ENCODE assay signal across 9 cellular contexts in genomic region chr20:50464026-50464724, GRCh38. TPM values are rescaled to one million over a fixed set of nuclear protein-coding genes. Genes with fewer than 3 reads are reported as not detected.
DNase-seq lines count a peak whose midpoint lies in the region; ATAC-seq and TF ChIP-seq lines count a peak whose summit lies in the region.
"Had no signal": no experiment of that assay in that cellular context is flagged by ENCODE, and none has a peak within 500 bp of the region (broad histone marks: within the 10 kb centered on the region; RNA-seq: fewer than 3 reads in every experiment).

No MANE protein-coding gene starts in this region.

- BruUV-seq in Caco-2 (replicated peaks; lab: Mats Ljungman, UMichigan), result no TSS peak

- H3K27me3 ChIP-seq in Caco-2 (replicated peaks; ENCODE audit: control insufficient read depth, insufficient read depth, low read length) (no peaks in the 10 kb centered on the region), stomach smooth muscle (ENCODE audit: control insufficient read depth in 1 of 2, insufficient read depth in 2 of 2, low read length in 2 of 2) (no peaks in the 10 kb centered on the region)

- intact Hi-C loops in Caco-2 (cut with micrococcal nuclease; ENCODE audit: unreplicated experiment), result loop anchor here (1.0 to 10.0 kb wide), 6 partner anchors 187 to 487 kb away; partner anchors contain the start of gene CEBPB

- H3K4me1 Mint-ChIP-seq in Caco-2 (ENCODE audit: low read depth, unreplicated experiment) (peaks cover 18% of the 10 kb centered on the region), endothelial cell (ENCODE audit: unreplicated experiment) (no peaks in the 10 kb centered on the region), naive B cell (peaks cover 5 to 8% (median 7%) of the 10 kb centered on the region in 3 donors)

- no peak overlapping the region for H3K4me3 ChIP-seq in Caco-2 (ENCODE audit: low read depth, low read length)
- peak overlapping the region; percentile 47 to 58 for H3K4me3 ChIP-seq in stomach smooth muscle (ENCODE audit: low read length in 2 of 2)

- no peaks in the 10 kb centered on the region for H3K9me3 ChIP-seq in Caco-2
- H3K9me3 ChIP-seq in stomach smooth muscle (ENCODE audit: control insufficient read depth in 2 of 2, low read length in 2 of 2), result no peaks in the 10 kb centered on the region

- H3K4me3 Mint-ChIP-seq in Caco-2 (ENCODE audit: unreplicated experiment) (peak overlapping the region; percentile 23), endothelial cell (ENCODE audit: unreplicated experiment) (no peak overlapping the region), naive B cell (peak overlapping the region in 2 of 8 donors; percentile 21 to 35)
- H3K4me3 Mint-ChIP-seq: T-helper 1 cell treated with Interleukin-12 subunit alpha and Interleukin-12 subunit beta and Interleukin-4 antibody, amounts not matched to agents 30 μg/mL and 1 μg/mL, for 36 hours had no signal

- DNase-seq in Caco-2 (peak; percentile 84 to 85), HCEC 1CT (peak; percentile 52), NCI-H82 treated with DMSO at 0.1 percent for 48 hours (lab: John Stamatoyannopoulos, UW; ENCODE audit: unreplicated experiment) (peak; percentile 19), endothelial cell (ENCODE audit: low spot score) (peak; percentile 62), naive B cell (peak; percentile 54), H4 (ENCODE audit: low spot score) (no peak)
- DNase-seq in activated CD8-positive, alpha-beta memory T cell treated with anti-CD3 and anti-CD28 coated beads for 24 hours, result peak; percentile 85

- H3K27ac ChIP-seq in stomach smooth muscle (ENCODE audit: low read length), result no peak overlapping the region

- CTCF ChIA-PET in Caco-2 (lab: Charles Lee), result interaction anchor here (0.6 to 2.4 kb wide), 20 partner anchors 8 to 343 kb away, joined by 3 to 31 read pairs (median 3); partner anchors contain the start of gene CEBPB

- H3K9ac ChIP-seq in stomach smooth muscle (ENCODE audit: low read length in 2 of 2), result no peak overlapping the region

- H3K27me3 Mint-ChIP-seq in Caco-2 (ENCODE audit: insufficient read depth, unreplicated experiment), result no peaks in the 10 kb centered on the region
- H3K27me3 Mint-ChIP-seq in endothelial cell (ENCODE audit: unreplicated experiment), result peaks cover 2% of the 10 kb centered on the region
- H3K27me3 Mint-ChIP-seq in naive B cell, result peaks cover 0 to 23% (median 11%) of the 10 kb centered on the region in 3 donors

- POLR2A ChIA-PET in Caco-2 (lab: Charles Lee), result interaction anchor here (0.6 to 1.2 kb wide), 2 partner anchors 277 to 298 kb away, joined by 3 to 5 read pairs; no protein-coding TSS in a partner anchor

- no peak overlapping the region for H3K27ac Mint-ChIP-seq in Caco-2 (ENCODE audit: unreplicated experiment)
- no peak overlapping the region for H3K27ac Mint-ChIP-seq in endothelial cell (ENCODE audit: unreplicated experiment)
- H3K27ac Mint-ChIP-seq in naive B cell, result no peak overlapping the region
- H3K27ac Mint-ChIP-seq: T-helper 1 cell treated with Interleukin-12 subunit alpha and Interleukin-12 subunit beta and Interleukin-4 antibody, amounts not matched to agents 30 μg/mL and 1 μg/mL, for 36 hours had no signal

- H3K36me3 ChIP-seq in Caco-2 (ENCODE audit: control insufficient read depth, insufficient read depth, low read length) (no peaks in the 10 kb centered on the region), stomach smooth muscle (ENCODE audit: control insufficient read depth in 2 of 2, insufficient read depth in 2 of 2, low read length in 2 of 2) (no peaks in the 10 kb centered on the region)

- H3K36me3 Mint-ChIP-seq in Caco-2 (ENCODE audit: insufficient read depth, unreplicated experiment) (no peaks in the 10 kb centered on the region), endothelial cell (ENCODE audit: low read depth, unreplicated experiment) (no peaks in the 10 kb centered on the region), naive B cell (no peaks in the 10 kb centered on the region)

- H3K9me3 Mint-ChIP-seq in Caco-2 (ENCODE audit: unreplicated experiment) (no peaks in the 10 kb centered on the region), endothelial cell (ENCODE audit: unreplicated experiment) (no peaks in the 10 kb centered on the region), naive B cell (peaks cover 0 to 2% (median 0%) of the 10 kb centered on the region in 7 donors)
- H3K9me3 Mint-ChIP-seq: T-helper 1 cell treated with Interleukin-12 subunit alpha and Interleukin-12 subunit beta and Interleukin-4 antibody, amounts not matched to agents 30 μg/mL and 1 μg/mL, for 36 hours had no signal

- H3K4me1 ChIP-seq in Caco-2 (peaks cover 14% of the 10 kb centered on the region), stomach smooth muscle (ENCODE audit: control insufficient read depth, insufficient read depth, low read length) (peaks cover 14% of the 10 kb centered on the region)

- TF ChIP-seq CTCF in Caco-2 (IDR thresholded peaks at IDR 0.05; ENCODE audit: insufficient read depth in 1 of 2, low read depth in 1 of 2, low read length in 1 of 2, severe bottlenecking in 1 of 2, unreplicated experiment in 1 of 2) (peak; percentile 89 to 99), endothelial cell (IDR thresholded peaks at IDR 0.05; ENCODE audit: unreplicated experiment) (peak; percentile 87)

- peak; percentile 82 to 83 for ATAC-seq in naive B cell (ENCODE audit: low read depth in 2 of 2)

RNA-seq across cellular contexts. Expression of gene PTPN1, which starts 46.0 kb away (rescaled TPM):
- 65.0 and 65.2 TPM in 2 replicates for total RNA-seq in Caco-2 (2022)
- total RNA-seq in endothelial cell (ENCODE audit: unreplicated experiment), result 46.0 TPM
- 10 to 100 TPM; 14.0 to 57.1 (median 46.1) TPM for polyA plus RNA-seq in naive B cell (ENCODE audit: low read depth in 6 of 6)
- 22.8 TPM in 2 replicates for total RNA-seq in H4 (2014; rRNA removed; shearing (Covaris generic))
